In the genomic region with DNA sequence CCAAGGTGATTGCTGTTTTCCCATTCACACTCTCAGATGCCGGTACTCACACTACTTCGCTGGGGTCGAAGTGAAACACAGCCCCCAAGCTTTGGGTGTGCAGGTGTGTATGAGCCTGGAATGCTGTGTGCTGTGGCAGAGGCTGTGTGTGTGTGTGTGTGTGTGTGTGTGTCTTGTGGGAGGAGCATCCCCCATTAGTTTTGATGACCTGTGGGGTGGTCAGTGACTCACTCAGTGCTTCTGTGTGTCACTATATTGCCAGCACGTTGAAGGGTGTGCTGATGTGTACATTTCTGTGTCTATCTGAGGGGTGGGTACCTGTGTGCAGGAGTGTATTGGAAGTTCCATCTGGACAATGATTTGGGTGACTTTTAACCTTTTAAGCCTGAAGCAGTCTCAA, we compare ENCODE assay signal across 29 cellular contexts. TPM values are rescaled to one million over a fixed set of nuclear protein-coding genes. Genes with fewer than 3 reads are reported as not detected.
DNase-seq lines count a peak whose midpoint lies in the region; ATAC-seq, FAIRE-seq and TF ChIP-seq lines count a peak whose summit lies in the region.
"Had no signal": no experiment of that assay in that cellular context is flagged by ENCODE, and none has a peak within 500 bp of the region (broad histone marks: within the 10 kb centered on the region; RNA-seq: fewer than 3 reads in every experiment).

No MANE protein-coding gene starts in this region.

- H3K4me1 Mint-ChIP-seq in endothelial cell (ENCODE audit: unreplicated experiment) (peaks cover 9% of the 10 kb centered on the region), type B pancreatic cell (ENCODE audit: unreplicated experiment) (peaks cover 6% of the 10 kb centered on the region)

- H3K27me3 Mint-ChIP-seq in endothelial cell (ENCODE audit: unreplicated experiment) (peaks cover 19% of the 10 kb centered on the region), type B pancreatic cell (peaks cover 76% of the 10 kb centered on the region)

- H3K4me3 Mint-ChIP-seq in endothelial cell (ENCODE audit: unreplicated experiment) (peak overlapping the region; percentile 52), type B pancreatic cell (peak overlapping the region; percentile 70)

- DNase-seq in DMS53 (lab: John Stamatoyannopoulos, UW): peak; percentile 21
- DNase-seq in DMS53 treated with DMSO at 0.1 percent for 48 hours (lab: John Stamatoyannopoulos, UW; ENCODE audit: unreplicated experiment): no peak
- peak; percentile 24 for DNase-seq in RCC 7860 (ENCODE audit: low spot score)
- no peak for DNase-seq in endothelial cell (ENCODE audit: low spot score)
- DNase-seq in type B pancreatic cell (ENCODE audit: extremely low spot score, unreplicated experiment): no peak
- DNase-seq in Right ventricle myocardium superior: no peak
- no peak for DNase-seq in NCI-H2171 (lab: John Stamatoyannopoulos, UW)
- DNase-seq in 8988T: no peak
- DNase-seq: activated CD4-positive, alpha-beta T cell treated with anti-CD3 and anti-CD28 coated beads, Interleukin-2, amount 10 ng/mL, durations not matched to agents 7 days and 5 days; activated naive CD4-positive, alpha-beta T cell; activated T-cell treated with anti-CD3 and anti-CD28 coated beads, Interleukin-2, amount 50 U/mL, for 4 hours; adrenal gland; CD4-positive, CD25-positive, alpha-beta regulatory T cell; KG1; kidney; NCI-H1436; NCI-H2081 treated with DMSO at 0.1 percent for 48 hours; stimulated activated CD4-positive, alpha-beta T cell treated with anti-CD3 and anti-CD28 coated beads, Interleukin-4, amount 100 ng/mL, for 1 hour; T-helper 9 cell had no signal

- no peak for TF ChIP-seq CTCF in endothelial cell (IDR thresholded peaks at IDR 0.05; ENCODE audit: unreplicated experiment)
- TF ChIP-seq CTCF in type B pancreatic cell (conservative IDR thresholded peaks at IDR 0.05): no peak

- no peak overlapping the region for H3K27ac Mint-ChIP-seq in endothelial cell (ENCODE audit: unreplicated experiment)
- no peak overlapping the region for H3K27ac Mint-ChIP-seq in type B pancreatic cell
- H3K27ac Mint-ChIP-seq: activated CD4-positive, alpha-beta T cell treated with anti-CD3 and anti-CD28 coated beads, Interleukin-2, amount 10 ng/mL, durations not matched to agents 7 days and 5 days; CD4-positive, CD25-positive, alpha-beta regulatory T cell; neural progenitor cell; WTC11 had no signal

- ATAC-seq in Right ventricle myocardium superior (ENCODE audit: poor library complexity): no peak
- ATAC-seq: activated T-cell treated with anti-CD3 and anti-CD28 coated beads, Interleukin-2, amount 50 U/mL, for 4 hours; Right ventricle myocardium inferior; WTC11 had no signal

- H3K9me3 Mint-ChIP-seq in endothelial cell (ENCODE audit: unreplicated experiment) (no peaks in the 10 kb centered on the region), type B pancreatic cell (no peaks in the 10 kb centered on the region)
- H3K9me3 Mint-ChIP-seq: activated T-cell treated with anti-CD3 and anti-CD28 coated beads, Interleukin-2, amount 50 U/mL, for 4 hours; neural progenitor cell; WTC11 had no signal

- H3K36me3 Mint-ChIP-seq in endothelial cell (ENCODE audit: low read depth, unreplicated experiment) (no peaks in the 10 kb centered on the region), type B pancreatic cell (no peaks in the 10 kb centered on the region)
- H3K36me3 Mint-ChIP-seq: neural progenitor cell, WTC11 had no signal

- intact Hi-C loops in Right ventricle myocardium superior (cut with DNase I): loop anchor here (5.0 to 10.0 kb wide), 2 partner anchors 151 to 323 kb away; no protein-coding TSS in a partner anchor

- FAIRE-seq in RCC 7860 (lab: Jason Lieb, UNC): no peak
- FAIRE-seq: H1, kidney had no signal

RNA-seq across cellular contexts. Expression of a gene that starts 5.0 kb away (rescaled TPM):
- 8.8 TPM for total RNA-seq in endothelial cell (ENCODE audit: unreplicated experiment)
- 3.1 and 5.1 TPM in 2 replicates for total RNA-seq in type B pancreatic cell (ENCODE audit: low replicate concordance)
- not detected for total RNA-seq in Right ventricle myocardium superior
- total RNA-seq: activated T-cell treated with anti-CD3 and anti-CD28 coated beads, Interleukin-2, amount 50 U/mL, for 4 hours; CD4-positive, CD25-positive, alpha-beta regulatory T cell; lower leg skin; NCI-H460; right atrium auricular region; Right ventricle myocardium inferior; subcutaneous adipose tissue; ureter had no signal

RNA-seq across cellular contexts. Expression of a gene that starts 15.3 kb away (rescaled TPM):
- total RNA-seq in endothelial cell (ENCODE audit: unreplicated experiment) (9.7 TPM), type B pancreatic cell (ENCODE audit: low replicate concordance) (0.53 TPM in 1 of 2 replicates, not detected in the other), Right ventricle myocardium superior (0.48 TPM)
- total RNA-seq: activated CD4-positive, alpha-beta T cell treated with anti-CD3 and anti-CD28 coated beads, Interleukin-2, amount 10 ng/mL, durations not matched to agents 7 days and 5 days; G401; NCI-H460 had no signal

RNA-seq across cellular contexts. Expression of a gene that starts 52.0 kb away (rescaled TPM):
- 22.9 TPM for total RNA-seq in endothelial cell (ENCODE audit: unreplicated experiment)
- total RNA-seq in type B pancreatic cell (ENCODE audit: low replicate concordance): 19.9 and 23.6 TPM in 2 replicates
- total RNA-seq in Right ventricle myocardium superior: 7.6 TPM

Comparison
In these comparisons a context has a peak if more than half of its experiments do, and no peak if none do; other contexts are left out.
1. DNase-seq: peak in DMS53 (single experiment) and RCC 7860 (single experiment); none in DMS53 treated with DMSO at 0.1 percent for 48 hours (single experiment), endothelial cell (single experiment), type B pancreatic cell (single experiment), Right ventricle myocardium superior (single experiment), NCI-H2171 (single experiment) and 8988T (single experiment).